8 cellular contexts compared by ENCODE assay signal in genomic region chr20:62622877-62623487, GRCh38. TPM values are rescaled to one million over a fixed set of nuclear protein-coding genes. Genes with fewer than 3 reads are reported as not detected.
A peak's percentile ranks its signal among the peaks of the same experiment; 100 is the strongest.
DNase-seq lines count a peak whose midpoint lies in the region; ATAC-seq and TF ChIP-seq lines count a peak whose summit lies in the region.

No MANE protein-coding gene starts in this region.

- peaks cover 10% of the 10 kb centered on the region for H3K27me3 ChIP-seq in adipocyte (replicated peaks; ENCODE audit: control insufficient read depth, insufficient read depth, low read length)
- no peaks in the 10 kb centered on the region for H3K27me3 ChIP-seq in lower lobe of right lung (ENCODE audit: low read depth)
- no peaks in the 10 kb centered on the region for H3K27me3 ChIP-seq in thymus (ENCODE audit: control insufficient read depth, insufficient read depth)
- H3K27me3 ChIP-seq in MG63: no peaks in the 10 kb centered on the region
- H3K27me3 ChIP-seq in brain microvascular endothelial cell (replicated peaks): no peaks in the 10 kb centered on the region

- peak overlapping the region; percentile 96 for H3K27ac ChIP-seq in lower lobe of right lung
- H3K27ac ChIP-seq in thymus (ENCODE audit: low read depth): peak overlapping the region; percentile 91
- H3K27ac ChIP-seq in brain microvascular endothelial cell: no peak overlapping the region

- peak in 1 of 2 donors; percentile 16 for ATAC-seq in lower lobe of right lung

- H3K4me3 ChIP-seq in adipocyte (ENCODE audit: low read length) (peak overlapping the region; percentile 60), lower lobe of right lung (peak overlapping the region; percentile 16), thymus (ENCODE audit: low read length) (no peak overlapping the region), MG63 (no peak overlapping the region), brain microvascular endothelial cell (ENCODE audit: low read depth, low read length) (no peak overlapping the region)

- in situ Hi-C loops in brain microvascular endothelial cell (cut with HindIII; ENCODE audit: low pct_ligation_motif_present, low sequenced_read_pairs): no loop called here

- H3K4me1 Mint-ChIP-seq in T-helper 1 cell treated with Interleukin-12 subunit alpha and Interleukin-12 subunit beta and Interleukin-4 antibody, amounts not matched to agents 30 μg/mL and 1 μg/mL, for 36 hours (ENCODE audit: low read depth): peaks cover 29% of the 10 kb centered on the region

- H3K4me1 ChIP-seq in adipocyte (ENCODE audit: control insufficient read depth, insufficient read depth, low read length) (peaks cover 16% of the 10 kb centered on the region), lower lobe of right lung (peaks cover 59% of the 10 kb centered on the region), thymus (ENCODE audit: control insufficient read depth, insufficient read depth, low read length) (peaks cover 16% of the 10 kb centered on the region)

- no peaks in the 10 kb centered on the region for H3K36me3 Mint-ChIP-seq in T-helper 1 cell treated with Interleukin-12 subunit alpha and Interleukin-12 subunit beta and Interleukin-4 antibody, amounts not matched to agents 30 μg/mL and 1 μg/mL, for 36 hours (ENCODE audit: low read depth)

- no peaks in the 10 kb centered on the region for H3K9me3 Mint-ChIP-seq in T-helper 1 cell treated with Interleukin-12 subunit alpha and Interleukin-12 subunit beta and Interleukin-4 antibody, amounts not matched to agents 30 μg/mL and 1 μg/mL, for 36 hours

- H3K9ac ChIP-seq in adipocyte (ENCODE audit: low read length): peak overlapping the region; percentile 11

- intact Hi-C loops in lower lobe of right lung (cut with DNase I): no loop called here

- peak overlapping the region; percentile 74 for H3K4me3 Mint-ChIP-seq in T-helper 1 cell treated with Interleukin-12 subunit alpha and Interleukin-12 subunit beta and Interleukin-4 antibody, amounts not matched to agents 30 μg/mL and 1 μg/mL, for 36 hours

- no peaks in the 10 kb centered on the region for H3K27me3 Mint-ChIP-seq in T-helper 1 cell treated with Interleukin-12 subunit alpha and Interleukin-12 subunit beta and Interleukin-4 antibody, amounts not matched to agents 30 μg/mL and 1 μg/mL, for 36 hours (ENCODE audit: low read depth)

- peak overlapping the region; percentile 98 for H3K27ac Mint-ChIP-seq in T-helper 1 cell treated with Interleukin-12 subunit alpha and Interleukin-12 subunit beta and Interleukin-4 antibody, amounts not matched to agents 30 μg/mL and 1 μg/mL, for 36 hours

- TF ChIP-seq CTCF in lower lobe of right lung (IDR thresholded peaks at IDR 0.05) (no peak), brain microvascular endothelial cell (IDR thresholded peaks at IDR 0.05; ENCODE audit: low read depth, low read length, missing control alignments) (no peak)

- DNase-seq in T-helper 1 cell (no peak), adipocyte (ENCODE audit: low read depth) (no peak), lower lobe of right lung (no peak), MG63 (no peak), brain microvascular endothelial cell (no peak)
- DNase-seq in stimulated activated CD4-positive, alpha-beta T cell treated with anti-CD3 and anti-CD28 coated beads, Interleukin-12 subunit alpha, Interleukin-12 subunit beta, amount 100 ng/mL, for 4 hours: no peak

- H3K36me3 ChIP-seq in adipocyte (ENCODE audit: control insufficient read depth, insufficient read depth, low read length, severe bottlenecking): no peaks in the 10 kb centered on the region
- no peaks in the 10 kb centered on the region for H3K36me3 ChIP-seq in lower lobe of right lung
- H3K36me3 ChIP-seq in thymus (ENCODE audit: control insufficient read depth, insufficient read depth): no peaks in the 10 kb centered on the region
- H3K36me3 ChIP-seq in MG63: no peaks in the 10 kb centered on the region
- H3K36me3 ChIP-seq in brain microvascular endothelial cell (replicated peaks): no peaks in the 10 kb centered on the region

- H3K9me3 ChIP-seq in adipocyte (ENCODE audit: control insufficient read depth, low read length) (no peaks in the 10 kb centered on the region), lower lobe of right lung (no peaks in the 10 kb centered on the region), thymus (ENCODE audit: control insufficient read depth) (no peaks in the 10 kb centered on the region), MG63 (no peaks in the 10 kb centered on the region)

- 85% methylated on average over 29 of the region's 29 CpGs for WGBS in thymus

RNA-seq across cellular contexts. Expression of gene SLCO4A1, which starts 19.3 kb away (rescaled TPM):
- 72.4 TPM for total RNA-seq in lower lobe of right lung
- 13.4 TPM for polyA plus RNA-seq in thymus
- total RNA-seq in MG63 (2014; rRNA removed; shearing (Covaris generic); ENCODE audit: low replicate concordance): 10.7 and 23.0 TPM in 2 replicates

Comparison
In these comparisons a context has a peak if more than half of its experiments do, and no peak if none do; other contexts are left out.
1. H3K4me3 ChIP-seq: peak in adipocyte (single experiment) and lower lobe of right lung (single experiment); none in thymus (single experiment), MG63 (single experiment) and brain microvascular endothelial cell (single experiment).